7 cellular contexts compared by ENCODE assay signal in the genomic region with DNA sequence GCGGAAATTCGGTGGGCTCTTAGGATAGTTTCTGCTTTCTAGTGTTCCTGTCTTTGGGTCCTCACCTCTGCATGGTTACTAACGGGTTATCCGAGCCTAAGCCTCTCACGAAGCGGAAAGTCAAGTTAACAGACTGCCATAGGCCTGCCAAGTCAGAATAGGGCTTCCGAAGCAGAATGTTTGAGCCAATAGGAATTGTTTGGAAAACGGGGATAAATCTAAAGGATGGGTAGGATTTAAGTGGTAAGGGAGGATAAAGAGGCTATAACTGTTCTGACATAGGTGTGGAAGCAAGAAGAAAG. TPM values are rescaled to one million over a fixed set of nuclear protein-coding genes. Genes with fewer than 3 reads are reported as not detected.
DNase-seq lines count a peak whose midpoint lies in the region.

No MANE protein-coding gene starts in this region.

- H3K27me3 ChIP-seq in HUES6 (ENCODE audit: control insufficient read depth, insufficient read depth, low read length) (no peaks in the 10 kb centered on the region), stomach smooth muscle (ENCODE audit: control insufficient read depth in 1 of 2, insufficient read depth in 2 of 2, low read length in 2 of 2) (no peaks in the 10 kb centered on the region)

- H3K27ac ChIP-seq in HUES6 (ENCODE audit: low read depth, low read length) (no peak overlapping the region), stomach smooth muscle (ENCODE audit: low read length) (peak overlapping the region; percentile 98)

- H3K27me3 Mint-ChIP-seq in activated naive CD8-positive, alpha-beta T cell: no peaks in the 10 kb centered on the region
- peaks cover 0 to 14% (median 3%) of the 10 kb centered on the region in 3 donors for H3K27me3 Mint-ChIP-seq in immature natural killer cell (ENCODE audit: low read depth in 3 of 3)

- H3K4me3 ChIP-seq in HUES6 (ENCODE audit: low read depth, low read length): peak overlapping the region; percentile 85
- H3K4me3 ChIP-seq in stomach smooth muscle (ENCODE audit: low read length in 2 of 2): peak overlapping the region; percentile 75 to 86

- DNase-seq in immature natural killer cell (no peak), NCI-H2196 (lab: John Stamatoyannopoulos, UW; ENCODE audit: unreplicated experiment) (no peak), NCI-H82 (lab: John Stamatoyannopoulos, UW) (no peak), SKM-1 (lab: John Stamatoyannopoulos, UW; ENCODE audit: unreplicated experiment) (no peak)

- H3K9me3 ChIP-seq in HUES6 (ENCODE audit: control insufficient read depth, insufficient read depth, low read depth, low read length): no peaks in the 10 kb centered on the region
- H3K9me3 ChIP-seq in stomach smooth muscle (ENCODE audit: control insufficient read depth in 2 of 2, low read length in 2 of 2): no peaks in the 10 kb centered on the region

- peak overlapping the region; percentile 73 for H3K9ac ChIP-seq in HUES6 (ENCODE audit: low read length)
- H3K9ac ChIP-seq in stomach smooth muscle (ENCODE audit: low read length in 2 of 2): peak overlapping the region; percentile 96 to 98

- no peaks in the 10 kb centered on the region for H3K9me3 Mint-ChIP-seq in activated naive CD8-positive, alpha-beta T cell (ENCODE audit: low read depth)
- no peaks in the 10 kb centered on the region for H3K9me3 Mint-ChIP-seq in immature natural killer cell

- H3K36me3 ChIP-seq in HUES6 (ENCODE audit: control insufficient read depth, insufficient read depth, low read length) (no peaks in the 10 kb centered on the region), stomach smooth muscle (ENCODE audit: control insufficient read depth in 2 of 2, insufficient read depth in 2 of 2, low read length in 2 of 2) (peaks cover 3 to 4% of the 10 kb centered on the region in 2 donors)

- peaks cover 6% of the 10 kb centered on the region for H3K36me3 Mint-ChIP-seq in activated naive CD8-positive, alpha-beta T cell
- H3K36me3 Mint-ChIP-seq in immature natural killer cell: peaks cover 2 to 14% (median 2%) of the 10 kb centered on the region in 3 donors

- peak overlapping the region; percentile 72 for H3K27ac Mint-ChIP-seq in activated naive CD8-positive, alpha-beta T cell
- H3K27ac Mint-ChIP-seq in immature natural killer cell: peak overlapping the region; percentile 95 to 99 (median 96)

- peaks cover 23% of the 10 kb centered on the region for H3K4me1 Mint-ChIP-seq in activated naive CD8-positive, alpha-beta T cell (ENCODE audit: low read depth)
- H3K4me1 Mint-ChIP-seq in immature natural killer cell: peaks cover 17 to 25% of the 10 kb centered on the region in 2 donors

- peak overlapping the region; percentile 100 for H3K4me3 Mint-ChIP-seq in activated naive CD8-positive, alpha-beta T cell
- H3K4me3 Mint-ChIP-seq in immature natural killer cell: peak overlapping the region; percentile 90 to 100 (median 98)

- H3K4me1 ChIP-seq in HUES6 (ENCODE audit: control insufficient read depth, insufficient read depth, low read length) (peaks cover 10% of the 10 kb centered on the region), stomach smooth muscle (ENCODE audit: control insufficient read depth, insufficient read depth, low read length) (peaks cover 9% of the 10 kb centered on the region)

RNA-seq across cellular contexts. Expression of a gene that starts 0.8 kb away (rescaled TPM):
- 10 to 100 TPM; 18.2 to 24.5 (median 22.7) TPM for polyA plus RNA-seq in immature natural killer cell

RNA-seq across cellular contexts. Expression of a gene that starts 53.3 kb away (rescaled TPM):
- polyA plus RNA-seq in immature natural killer cell: not detected
